In genomic region chr20:11686900-11687543, GRCh38 we compare ENCODE assay signal across 9 cellular contexts.
DNase-seq lines count a peak whose midpoint lies in the region; ATAC-seq and TF ChIP-seq lines count a peak whose summit lies in the region.
"Had no signal": no experiment of that assay in that cellular context is flagged by ENCODE, and none has a peak within 500 bp of the region (broad histone marks: within the 10 kb centered on the region; RNA-seq: fewer than 3 reads in every experiment).

No MANE protein-coding gene starts in this region.

- H2BK12ac ChIP-seq in mesenchymal stem cell (ENCODE audit: low read length in 2 of 2) = no peak overlapping the region

- H3K4me1 Mint-ChIP-seq in type B pancreatic cell (ENCODE audit: unreplicated experiment) = peaks cover 11% of the 10 kb centered on the region
- H3K4me1 Mint-ChIP-seq in activated T-cell treated with anti-CD3 and anti-CD28 coated beads, Interleukin-2, amount 50 U/mL, for 72 hours (ENCODE audit: low read depth) = no peaks in the 10 kb centered on the region
- H3K4me1 Mint-ChIP-seq: activated B cell treated with CpG ODN at 0.5 μM for 24 hours had no signal

- H4K8ac ChIP-seq in mesenchymal stem cell (ENCODE audit: low read length) = no peak overlapping the region

- H2BK120ac ChIP-seq in mesenchymal stem cell (ENCODE audit: low read depth, low read length) = no peak overlapping the region

- no peaks in the 10 kb centered on the region for H3K79me1 ChIP-seq in mesenchymal stem cell (replicated peaks; ENCODE audit: low read length, poor library complexity, severe bottlenecking)

- peak overlapping the region; percentile 95 for H3K4me2 ChIP-seq in mesenchymal stem cell (ENCODE audit: low read length, poor library complexity, severe bottlenecking)

- no peak overlapping the region for H4K91ac ChIP-seq in mesenchymal stem cell (ENCODE audit: low read length)

- H3K23ac ChIP-seq in mesenchymal stem cell (ENCODE audit: low read length in 2 of 2) = peak overlapping the region in 1 of 2 experiments; percentile 59

- peaks cover 15% of the 10 kb centered on the region for H3K27me3 Mint-ChIP-seq in type B pancreatic cell
- H3K27me3 Mint-ChIP-seq in activated T-cell treated with anti-CD3 and anti-CD28 coated beads, Interleukin-2, amount 50 U/mL, for 72 hours (ENCODE audit: low read depth) = peaks cover 28% of the 10 kb centered on the region
- H3K27me3 Mint-ChIP-seq: activated B cell treated with CpG ODN at 0.5 μM for 24 hours had no signal

- H3K27ac Mint-ChIP-seq in type B pancreatic cell = peak overlapping the region; percentile 72
- H3K27ac Mint-ChIP-seq in activated T-cell treated with anti-CD3 and anti-CD28 coated beads, Interleukin-2, amount 50 U/mL, for 72 hours = no peak overlapping the region
- H3K27ac Mint-ChIP-seq: activated B cell treated with CpG ODN at 0.5 μM for 24 hours had no signal

- H2AFZ ChIP-seq in mesenchymal stem cell (ENCODE audit: low read depth, low read length) = peak overlapping the region; percentile 59

- H3K4me3 ChIP-seq in duodenal mucosa (ENCODE audit: low read depth in 1 of 2, low read length in 2 of 2) (peak overlapping the region; percentile 36 to 42), mesenchymal stem cell (ENCODE audit: insufficient read depth in 1 of 2, low read depth in 1 of 2, low read length in 2 of 2) (peak overlapping the region; percentile 52 to 67)

- H3K4ac ChIP-seq in mesenchymal stem cell (ENCODE audit: low read depth in 1 of 2, low read length in 2 of 2) = no peak overlapping the region

- H3K4me3 Mint-ChIP-seq in type B pancreatic cell = peak overlapping the region; percentile 80
- peak overlapping the region in 1 of 2 donors; percentile 27 for H3K4me3 Mint-ChIP-seq in activated T-cell treated with anti-CD3 and anti-CD28 coated beads, Interleukin-2, amount 50 U/mL, for 72 hours
- H3K4me3 Mint-ChIP-seq: activated B cell treated with CpG ODN at 0.5 μM for 24 hours had no signal

- no peak overlapping the region for H2BK5ac ChIP-seq in mesenchymal stem cell (ENCODE audit: low read depth, low read length, poor library complexity, severe bottlenecking)

- H3K9ac ChIP-seq in duodenal mucosa (ENCODE audit: low read depth in 1 of 2, low read length in 2 of 2) = no peak overlapping the region
- peak overlapping the region; percentile 6 for H3K9ac ChIP-seq in mesenchymal stem cell (ENCODE audit: low read length)

- TF ChIP-seq CTCF in type B pancreatic cell (conservative IDR thresholded peaks at IDR 0.05) = no peak

- H3K9me3 Mint-ChIP-seq in type B pancreatic cell = peaks cover 5% of the 10 kb centered on the region
- peaks cover 0 to 8% of the 10 kb centered on the region in 2 donors for H3K9me3 Mint-ChIP-seq in activated T-cell treated with anti-CD3 and anti-CD28 coated beads, Interleukin-2, amount 50 U/mL, for 72 hours
- H3K9me3 Mint-ChIP-seq: activated B cell treated with CpG ODN at 0.5 μM for 24 hours had no signal

- no peak overlapping the region for H3K27ac ChIP-seq in duodenal mucosa (ENCODE audit: low read depth, low read length)
- H3K27ac ChIP-seq in mesenchymal stem cell (ENCODE audit: low read length, poor library complexity, severe bottlenecking) = no peak overlapping the region
- H3K27ac ChIP-seq: skin epidermis had no signal

- H3K36me3 Mint-ChIP-seq in type B pancreatic cell = no peaks in the 10 kb centered on the region
- no peaks in the 10 kb centered on the region for H3K36me3 Mint-ChIP-seq in activated T-cell treated with anti-CD3 and anti-CD28 coated beads, Interleukin-2, amount 50 U/mL, for 72 hours (ENCODE audit: insufficient read depth in 2 of 2)

- 17% methylated on average over 36 of the region's 38 CpGs for WGBS in mesenchymal stem cell

- DNase-seq in NCI-H2081 treated with DMSO at 0.1 percent for 48 hours (lab: John Stamatoyannopoulos, UW) (peak; percentile 55), mesenchymal stem cell (peak; percentile 3), type B pancreatic cell (ENCODE audit: extremely low spot score, unreplicated experiment) (no peak), HuH-7.5 (ENCODE audit: low spot score) (no peak)
- DNase-seq in activated T-cell treated with anti-CD3 and anti-CD28 coated beads, Interleukin-2, amount 50 U/mL, for 72 hours = no peak
- DNase-seq: activated B cell treated with CpG ODN at 0.5 μM for 24 hours had no signal

- H3K27me3 ChIP-seq in duodenal mucosa (ENCODE audit: control insufficient read depth in 1 of 2, insufficient read depth in 2 of 2, low read length in 2 of 2) = peaks cover 5 to 7% of the 10 kb centered on the region in 2 donors
- H3K27me3 ChIP-seq in mesenchymal stem cell (ENCODE audit: control insufficient read depth in 1 of 2, insufficient read depth in 1 of 2, low read length in 2 of 2) = peaks cover 0 to 22% of the 10 kb centered on the region in 2 experiments

- H3K9me3 ChIP-seq in duodenal mucosa (ENCODE audit: control insufficient read depth in 1 of 2, low read length in 2 of 2) (no peaks in the 10 kb centered on the region), mesenchymal stem cell (ENCODE audit: control insufficient read depth, low read length) (no peaks in the 10 kb centered on the region)

- H3K18ac ChIP-seq in mesenchymal stem cell (ENCODE audit: low read depth in 1 of 2, low read length in 2 of 2) = no peak overlapping the region

- no peak for ATAC-seq in activated T-cell treated with anti-CD3 and anti-CD28 coated beads, Interleukin-2, amount 50 U/mL, for 72 hours (replicated peaks in 1 of 2)
- no peak for ATAC-seq in GM21381 (IDR thresholded peaks at IDR 0.05; ENCODE audit: unreplicated experiment)

- no peaks in the 10 kb centered on the region for H3K36me3 ChIP-seq in duodenal mucosa (ENCODE audit: control insufficient read depth in 1 of 2, insufficient read depth in 2 of 2, low read length in 2 of 2)
- no peaks in the 10 kb centered on the region for H3K36me3 ChIP-seq in mesenchymal stem cell (ENCODE audit: control insufficient read depth in 1 of 2, insufficient read depth in 2 of 2, low read depth in 1 of 2, low read length in 2 of 2)

- H3K14ac ChIP-seq in mesenchymal stem cell (ENCODE audit: low read length in 2 of 2) = peak overlapping the region in 1 of 2 experiments; percentile 55

- no peak overlapping the region for H2BK15ac ChIP-seq in mesenchymal stem cell (ENCODE audit: low read depth, poor library complexity, severe bottlenecking)

- peaks cover 0 to 8% of the 10 kb centered on the region in 2 donors for H3K4me1 ChIP-seq in duodenal mucosa (ENCODE audit: control insufficient read depth in 1 of 2, insufficient read depth in 2 of 2, low read length in 2 of 2)
- peaks cover 5% of the 10 kb centered on the region for H3K4me1 ChIP-seq in mesenchymal stem cell (ENCODE audit: control insufficient read depth, insufficient read depth, low read depth, low read length)

- no peak overlapping the region for H2AK5ac ChIP-seq in mesenchymal stem cell (ENCODE audit: low read length, severe bottlenecking)

Comparison
In these comparisons a context has a peak if more than half of its experiments do, and no peak if none do; other contexts are left out.
1. DNase-seq: peak in NCI-H2081 treated with DMSO at 0.1 percent for 48 hours (single experiment) and mesenchymal stem cell (single experiment); none in type B pancreatic cell (single experiment), activated T-cell treated with anti-CD3 and anti-CD28 coated beads, Interleukin-2, amount 50 U/mL, for 72 hours (0 of 2) and HuH-7.5 (single experiment).